Comparison of ENCODE assay signal across 8 cellular contexts in genomic region chr7:30284298-30285066, GRCh38. TPM values are rescaled to one million over a fixed set of nuclear protein-coding genes. Genes with fewer than 3 reads are reported as not detected.
A peak's percentile ranks its signal among the peaks of the same experiment; 100 is the strongest.
DNase-seq lines count a peak whose midpoint lies in the region; ATAC-seq and TF ChIP-seq lines count a peak whose summit lies in the region.

TSS of gene ZNRF2 (plus strand) at chr7:30284597. CDS start at chr7:30285358, 761 bp downstream.

- CTCF ChIA-PET in GM10248 (lab: Yijun Ruan, JAX) (interaction anchor here (1.2 to 2.6 kb wide), 3 partner anchors 10 to 69 kb away, joined by 3 to 8 read pairs (median 3); no protein-coding TSS in a partner anchor), SK-N-SH (lab: Yijun Ruan, JAX) (interaction anchor here (1.0 to 4.6 kb wide), 9 partner anchors 9 to 363 kb away, joined by 3 to 21 read pairs (median 3); no protein-coding TSS in a partner anchor)

- peak; percentile 84 for ATAC-seq in HG02588 (IDR thresholded peaks at IDR 0.05; ENCODE audit: unreplicated experiment)
- ATAC-seq in activated naive CD4-positive, alpha-beta T cell treated with anti-CD3 and anti-CD28 coated beads, Interleukin-2, amount 50 U/mL, for 72 hours = peak; percentile 92 to 93
- ATAC-seq in thoracic aorta (ENCODE audit: insufficient number of reproducible peaks, low FRiP score, low read depth) = peak; percentile 82

- no peak for TF ChIP-seq RAD21 in SK-N-SH (IDR thresholded peaks at IDR 0.05; ENCODE audit: low read length)

- H2AFZ ChIP-seq in SK-N-SH (ENCODE audit: low read depth) (peak within 1 kb of the TSS; percentile 88; the same call in 1 of the 2 replicates), osteoblast (ENCODE audit: low read length) (peak within 1 kb of the TSS; percentile 94)

- H4K20me1 ChIP-seq in SK-N-SH (ENCODE audit: insufficient read depth) = no peaks in the 10 kb centered on the region
- H4K20me1 ChIP-seq in osteoblast (ENCODE audit: insufficient read depth, low read length) = no peaks in the 10 kb centered on the region

- no peaks in the 10 kb centered on the region for H3K9me2 ChIP-seq in SK-N-SH

- peak within 1 kb of the TSS; percentile 82 for H3K9ac ChIP-seq in SK-N-SH

- WGBS in SK-N-SH (ENCODE audit: low lambda C conversion rate) = 1% methylated on average over 53 of the region's 96 CpGs

- peak; percentile 66 for TF ChIP-seq CTCF in GM10248 (IDR thresholded peaks at IDR 0.05; ENCODE audit: control extremely low read depth, extremely low read depth, low read depth, missing control alignments)
- TF ChIP-seq CTCF in SK-N-SH (IDR thresholded peaks at IDR 0.05) = peak; percentile 48
- TF ChIP-seq CTCF in osteoblast (IDR thresholded peaks at IDR 0.05; ENCODE audit: extremely low read depth, low read depth, low read length) = peak; percentile 20
- TF ChIP-seq CTCF in thoracic aorta (IDR thresholded peaks at IDR 0.05) = peak; percentile 45

- H3K27ac Mint-ChIP-seq in activated naive CD4-positive, alpha-beta T cell treated with anti-CD3 and anti-CD28 coated beads, Interleukin-2, amount 50 U/mL, for 72 hours = peak within 1 kb of the TSS; percentile 85 to 97

- H3K4me2 ChIP-seq in SK-N-SH = peak within 1 kb of the TSS; percentile 70
- peak within 1 kb of the TSS; percentile 84 for H3K4me2 ChIP-seq in osteoblast (ENCODE audit: insufficient read depth, low read length)

- H3K36me3 ChIP-seq in SK-N-SH (replicated peaks in 1 of 2; ENCODE audit: control insufficient read depth in 1 of 2, insufficient read depth in 2 of 2, low read length in 1 of 2) (no peaks in the 10 kb centered on the region), osteoblast (ENCODE audit: insufficient read depth, low read length) (no peaks in the 10 kb centered on the region), thoracic aorta (no peaks in the 10 kb centered on the region)

- peaks cover 36% of the 10 kb centered on the region for H3K79me2 ChIP-seq in SK-N-SH (ENCODE audit: insufficient read depth)
- peaks cover 14% of the 10 kb centered on the region for H3K79me2 ChIP-seq in osteoblast (ENCODE audit: insufficient read depth, low read length)

- peak; percentile 5 to 45; a peak in 2 of 4 replicates for TF ChIP-seq EP300 in SK-N-SH (IDR thresholded peaks at IDR 0.05; ENCODE audit: borderline replicate concordance in 1 of 2, low read depth in 1 of 2, low read length in 1 of 2)

- H3K27me3 ChIP-seq in SK-N-SH (ENCODE audit: insufficient read depth) (no peaks in the 10 kb centered on the region), osteoblast (ENCODE audit: insufficient read depth, low read length) (no peaks in the 10 kb centered on the region), thoracic aorta (replicated peaks; ENCODE audit: insufficient read depth) (no peaks in the 10 kb centered on the region)

- H3K4me1 ChIP-seq in SK-N-SH (ENCODE audit: control insufficient read depth in 1 of 2, insufficient read depth in 2 of 2, low read depth in 1 of 2, low read length in 1 of 2) = peaks cover 5 to 7% of the 10 kb centered on the region in 2 experiments; a peak in 3 of 4 replicates
- peaks cover 14% of the 10 kb centered on the region for H3K4me1 ChIP-seq in osteoblast (ENCODE audit: insufficient read depth, low read length)
- peaks cover 20 to 24% of the 10 kb centered on the region in 2 donors for H3K4me1 ChIP-seq in thoracic aorta (ENCODE audit: control insufficient read depth in 1 of 2, low read depth in 2 of 2)

- H3K27ac ChIP-seq in SK-N-SH (ENCODE audit: low read depth in 2 of 2, low read length in 1 of 2) (peak within 1 kb of the TSS; percentile 83 to 94), osteoblast (ENCODE audit: low read depth, low read length) (peak within 1 kb of the TSS; percentile 53), thoracic aorta (peak within 1 kb of the TSS; percentile 93)

- POLR2A ChIA-PET in GM10248 (lab: Yijun Ruan, JAX) = no interaction called here
- POLR2A ChIA-PET in SK-N-SH (lab: Yijun Ruan, JAX) = interaction anchor here (0.5 to 1.1 kb wide), 2 partner anchors 20 to 193 kb away, joined by 3 to 5 read pairs; no protein-coding TSS in a partner anchor

- peak within 1 kb of the TSS; percentile 92 to 97 for H3K4me3 ChIP-seq in SK-N-SH (ENCODE audit: low read depth in 2 of 2, low read length in 1 of 2)
- peak within 1 kb of the TSS; percentile 89 for H3K4me3 ChIP-seq in osteoblast (ENCODE audit: insufficient read depth, low read length)
- peak within 1 kb of the TSS; percentile 91 for H3K4me3 ChIP-seq in thoracic aorta

- peaks cover 9 to 11% of the 10 kb centered on the region in 2 donors for H3K36me3 Mint-ChIP-seq in activated naive CD4-positive, alpha-beta T cell treated with anti-CD3 and anti-CD28 coated beads, Interleukin-2, amount 50 U/mL, for 72 hours

- H3F3A ChIP-seq in SK-N-SH (replicated peaks; ENCODE audit: insufficient read depth) = peaks cover 14% of the 10 kb centered on the region

- peak; percentile 97 for DNase-seq in GM10248 (ENCODE audit: extremely low spot score)
- DNase-seq in NCI-H1048 (lab: John Stamatoyannopoulos, UW) = peak; percentile 94
- peak; percentile 99 for DNase-seq in SK-N-SH
- peak; percentile 97 to 99 for DNase-seq in activated naive CD4-positive, alpha-beta T cell treated with anti-CD3 and anti-CD28 coated beads, Interleukin-2, amount 50 U/mL, for 72 hours (ENCODE audit: low spot score in 2 of 2)
- DNase-seq in glomerular visceral epithelial cell (ENCODE audit: extremely low spot score) = peak; percentile 99
- peak; percentile 97 for DNase-seq in osteoblast (ENCODE audit: insufficient read length, low spot score, missing footprints)
- peak; percentile 96 for DNase-seq in thoracic aorta (ENCODE audit: low spot score)

- H3K9me3 Mint-ChIP-seq in activated naive CD4-positive, alpha-beta T cell treated with anti-CD3 and anti-CD28 coated beads, Interleukin-2, amount 50 U/mL, for 72 hours = no peaks in the 10 kb centered on the region

- no peaks in the 10 kb centered on the region for H3K9me3 ChIP-seq in SK-N-SH
- no peaks in the 10 kb centered on the region for H3K9me3 ChIP-seq in osteoblast (ENCODE audit: low read depth, low read length)
- no peaks in the 10 kb centered on the region for H3K9me3 ChIP-seq in thoracic aorta

TF ChIP-seq in SK-N-SH, 30 proteins besides CTCF, POLR2A, EP300 and RAD21 (continues in another document):
- 0 out of 2 replicates have a peak, but pooled peaks have one; percentile 6 for TF ChIP-seq REST (IDR thresholded peaks at IDR 0.05; ENCODE audit: low read depth, low read length)
- peak; percentile 98 for TF ChIP-seq PBX3 (IDR thresholded peaks at IDR 0.05)
- peak; percentile 19; the same call in 1 of the 2 replicates for TF ChIP-seq SMC3 (IDR thresholded peaks at IDR 0.05; ENCODE audit: low read depth, low read length)
- TF ChIP-seq MEF2A (IDR thresholded peaks at IDR 0.05; ENCODE audit: borderline replicate concordance, low read depth) = no peak
- TF ChIP-seq SIN3A (IDR thresholded peaks at IDR 0.05; ENCODE audit: borderline replicate concordance, low read depth, low read length) = peak; percentile 67; the same call in 1 of the 2 replicates
- TF ChIP-seq RCOR1 (IDR thresholded peaks at IDR 0.05; ENCODE audit: low read length) = peak; percentile 63
- peak; percentile 72 for TF ChIP-seq NRF1 (IDR thresholded peaks at IDR 0.05; ENCODE audit: low read depth, low read length)
- no peak for TF ChIP-seq GATA2 (CRISPR knock-in tag; IDR thresholded peaks at IDR 0.05)
- TF ChIP-seq TEAD4 (IDR thresholded peaks at IDR 0.05; ENCODE audit: borderline replicate concordance, insufficient read depth) = no peak
- TF ChIP-seq POLR2AphosphoS5 (IDR thresholded peaks at IDR 0.05; ENCODE audit: low read depth, low read length) = peak; percentile 71
- TF ChIP-seq ELF1 (IDR thresholded peaks at IDR 0.05) = no peak; the same call in 1 of the 2 replicates
- peak; percentile 73 for TF ChIP-seq TAF1 (IDR thresholded peaks at IDR 0.05; ENCODE audit: borderline replicate concordance, low read depth, low read length)
- peak; percentile 59; the same call in 1 of the 2 replicates for TF ChIP-seq TCF12 (IDR thresholded peaks at IDR 0.05)

RNA-seq across cellular contexts. Expression of gene ZNRF2, which starts in this region (rescaled TPM):
- 3.8 and 4.0 TPM in 2 replicates for polyA plus RNA-seq in SK-N-SH (2012; rRNA removed)
- polyA plus RNA-seq in SK-N-SH (2012; cell fraction: cytosol; rRNA removed) = 4.2 and 4.9 TPM in 2 replicates
- 2.8 and 3.6 TPM in 2 replicates for polyA plus RNA-seq in SK-N-SH (2012; cell fraction: nucleus; rRNA removed)
- total RNA-seq in activated naive CD4-positive, alpha-beta T cell treated with anti-CD3 and anti-CD28 coated beads, Interleukin-2, amount 50 U/mL, for 72 hours = 10 to 100 TPM in 1 of 2 donors, 1 to 10 TPM in 1; 8.4 to 12.6 TPM
- 12.1 and 12.7 TPM in 2 replicates for total RNA-seq in osteoblast
- 10 to 100 TPM; 20.2 to 29.4 TPM for total RNA-seq in thoracic aorta

Comparison
In these comparisons a context has a peak if more than half of its experiments do, and no peak if none do; other contexts are left out.
1. Peak in every context shown above with its lines: DNase-seq, ATAC-seq, H3K4me3 ChIP-seq and H3K27ac ChIP-seq.